ENCODE assay signal across 19 cellular contexts in genomic region chr9:91340395-91340794, GRCh38. TPM values are rescaled to one million over a fixed set of nuclear protein-coding genes. Genes with fewer than 3 reads are reported as not detected.
A peak's percentile ranks its signal among the peaks of the same experiment; 100 is the strongest.
DNase-seq lines count a peak whose midpoint lies in the region; ATAC-seq, FAIRE-seq and TF ChIP-seq lines count a peak whose summit lies in the region.
"Had no signal": no experiment of that assay in that cellular context is flagged by ENCODE, and none has a peak within 500 bp of the region (broad histone marks: within the 10 kb centered on the region; RNA-seq: fewer than 3 reads in every experiment).

No MANE protein-coding gene starts in this region.

- no peak for DNase-seq in natural killer cell treated with Interleukin-12 subunit alpha and Interleukin-12 subunit beta and Interleukin-15 and Interleukin-18, amount 100 ng/mL, for 72 hours (ENCODE audit: low spot score)
- DNase-seq in natural killer cell: no peak
- DNase-seq in activated T-helper 2 cell treated with anti-CD3 and anti-CD28 coated beads, Interferon-gamma antibody, Interleukin-2, Interleukin-4, amounts not matched to agents 10 μg/mL and 5 μg/mL and 100 μg/mL, durations not matched to agents 14 hours and 24 hours and 36 hours (ENCODE audit: low spot score): no peak
- DNase-seq in nephron progenitor cell: no peak
- no peak for DNase-seq in SKM-1 (lab: John Stamatoyannopoulos, UW; ENCODE audit: unreplicated experiment)
- no peak for DNase-seq in kidney
- no peak for DNase-seq in islet precursor cell
- DNase-seq: CD4-positive, CD25-positive, alpha-beta regulatory T cell; DMS79; KG1; NCI-H1105; NCI-H146; NCI-H2029; NCI-H226; NCI-H524; Peyer's patch had no signal

- peak overlapping the region; percentile 21 to 35 for H3K27ac Mint-ChIP-seq in natural killer cell treated with Interleukin-12 subunit alpha and Interleukin-12 subunit beta and Interleukin-15 and Interleukin-18, amount 100 ng/mL, for 72 hours
- H3K27ac Mint-ChIP-seq in natural killer cell (no peak overlapping the region), nephron progenitor cell (peak overlapping the region; percentile 46)
- H3K27ac Mint-ChIP-seq in activated T-helper 2 cell treated with anti-CD3 and anti-CD28 coated beads, Interferon-gamma antibody, Interleukin-2, Interleukin-4, amounts not matched to agents 10 μg/mL and 5 μg/mL and 100 μg/mL, durations not matched to agents 14 hours and 24 hours and 36 hours: peak overlapping the region; percentile 90

- no peaks in the 10 kb centered on the region for H3K4me1 ChIP-seq in kidney (ENCODE audit: control insufficient read depth in 1 of 2, insufficient read depth in 1 of 2, low read depth in 1 of 2, low read length in 2 of 2)
- H3K4me1 ChIP-seq: Peyer's patch had no signal

- H3K4me3 ChIP-seq in kidney (ENCODE audit: low read length in 2 of 2): no peak overlapping the region
- H3K4me3 ChIP-seq: Peyer's patch had no signal

- H3K9me3 ChIP-seq in kidney (ENCODE audit: control insufficient read depth in 1 of 2, low read length in 2 of 2): no peaks in the 10 kb centered on the region
- H3K9me3 ChIP-seq: Peyer's patch had no signal

- H3K36me3 ChIP-seq in kidney (ENCODE audit: control insufficient read depth in 1 of 2, insufficient read depth in 2 of 2, low read length in 2 of 2): peaks cover 11 to 13% of the 10 kb centered on the region in 2 donors

- ATAC-seq in natural killer cell treated with Interleukin-12 subunit alpha and Interleukin-12 subunit beta and Interleukin-15 and Interleukin-18, amount 100 ng/mL, for 72 hours: no peak
- ATAC-seq in natural killer cell: no peak

- H3K27me3 Mint-ChIP-seq in natural killer cell treated with Interleukin-12 subunit alpha and Interleukin-12 subunit beta and Interleukin-15 and Interleukin-18, amount 100 ng/mL, for 72 hours: no peaks in the 10 kb centered on the region
- H3K27me3 Mint-ChIP-seq in natural killer cell (ENCODE audit: low read depth in 2 of 2): no peaks in the 10 kb centered on the region
- no peaks in the 10 kb centered on the region for H3K27me3 Mint-ChIP-seq in activated T-helper 2 cell treated with anti-CD3 and anti-CD28 coated beads, Interferon-gamma antibody, Interleukin-2, Interleukin-4, amounts not matched to agents 10 μg/mL and 5 μg/mL and 100 μg/mL, durations not matched to agents 14 hours and 24 hours and 36 hours (ENCODE audit: low read depth)
- H3K27me3 Mint-ChIP-seq in nephron progenitor cell (ENCODE audit: low read depth, poor library complexity): peaks cover 3% of the 10 kb centered on the region
- H3K27me3 Mint-ChIP-seq: CD4-positive, CD25-positive, alpha-beta regulatory T cell had no signal

- H3K36me3 Mint-ChIP-seq in natural killer cell treated with Interleukin-12 subunit alpha and Interleukin-12 subunit beta and Interleukin-15 and Interleukin-18, amount 100 ng/mL, for 72 hours: peaks cover 12% of the 10 kb centered on the region
- H3K36me3 Mint-ChIP-seq in natural killer cell: peaks cover 7% of the 10 kb centered on the region
- H3K36me3 Mint-ChIP-seq in activated T-helper 2 cell treated with anti-CD3 and anti-CD28 coated beads, Interferon-gamma antibody, Interleukin-2, Interleukin-4, amounts not matched to agents 10 μg/mL and 5 μg/mL and 100 μg/mL, durations not matched to agents 14 hours and 24 hours and 36 hours (ENCODE audit: low read depth): peaks cover 83% of the 10 kb centered on the region
- H3K36me3 Mint-ChIP-seq in nephron progenitor cell (ENCODE audit: low read depth): peaks cover 83% of the 10 kb centered on the region

- no peak overlapping the region for H3K4me3 Mint-ChIP-seq in natural killer cell treated with Interleukin-12 subunit alpha and Interleukin-12 subunit beta and Interleukin-15 and Interleukin-18, amount 100 ng/mL, for 72 hours
- no peak overlapping the region for H3K4me3 Mint-ChIP-seq in natural killer cell
- peak overlapping the region; percentile 65 for H3K4me3 Mint-ChIP-seq in activated T-helper 2 cell treated with anti-CD3 and anti-CD28 coated beads, Interferon-gamma antibody, Interleukin-2, Interleukin-4, amounts not matched to agents 10 μg/mL and 5 μg/mL and 100 μg/mL, durations not matched to agents 14 hours and 24 hours and 36 hours (ENCODE audit: low read depth)
- no peak overlapping the region for H3K4me3 Mint-ChIP-seq in nephron progenitor cell
- H3K4me3 Mint-ChIP-seq: CD4-positive, CD25-positive, alpha-beta regulatory T cell had no signal

- H3K27ac ChIP-seq in kidney (ENCODE audit: low read depth in 2 of 2, low read length in 2 of 2): no peak overlapping the region
- H3K27ac ChIP-seq: Peyer's patch had no signal

- TF ChIP-seq CTCF in natural killer cell (IDR thresholded peaks at IDR 0.05) (no peak), nephron progenitor cell (IDR thresholded peaks at IDR 0.05) (no peak), kidney (IDR thresholded peaks at IDR 0.05; ENCODE audit: borderline replicate concordance, extremely low read depth, insufficient read depth) (no peak)

- intact Hi-C loops in natural killer cell (cut with micrococcal nuclease) (no loop called here), kidney (cut with DNase I) (no loop called here)
- intact Hi-C loops in activated T-helper 2 cell treated with anti-CD3 and anti-CD28 coated beads, Interferon-gamma antibody, Interleukin-2, Interleukin-4, amounts not matched to agents 10 μg/mL and 5 μg/mL and 100 μg/mL, durations not matched to agents 14 hours and 24 hours and 36 hours (cut with micrococcal nuclease): loop anchor here (2.0 to 10.0 kb wide), 4 partner anchors 18 to 426 kb away; no protein-coding TSS in a partner anchor

- FAIRE-seq in kidney (lab: Jason Lieb, UNC): no peak
- FAIRE-seq: GM19239, H1, HTR-8/SVneo had no signal

- H3K9me3 Mint-ChIP-seq in natural killer cell treated with Interleukin-12 subunit alpha and Interleukin-12 subunit beta and Interleukin-15 and Interleukin-18, amount 100 ng/mL, for 72 hours: peaks cover 3% of the 10 kb centered on the region
- no peaks in the 10 kb centered on the region for H3K9me3 Mint-ChIP-seq in natural killer cell
- H3K9me3 Mint-ChIP-seq in activated T-helper 2 cell treated with anti-CD3 and anti-CD28 coated beads, Interferon-gamma antibody, Interleukin-2, Interleukin-4, amounts not matched to agents 10 μg/mL and 5 μg/mL and 100 μg/mL, durations not matched to agents 14 hours and 24 hours and 36 hours: peaks cover 10% of the 10 kb centered on the region
- H3K9me3 Mint-ChIP-seq in nephron progenitor cell: peaks cover 19% of the 10 kb centered on the region

- peaks cover 53 to 61% of the 10 kb centered on the region in 2 donors for H3K4me1 Mint-ChIP-seq in natural killer cell treated with Interleukin-12 subunit alpha and Interleukin-12 subunit beta and Interleukin-15 and Interleukin-18, amount 100 ng/mL, for 72 hours (ENCODE audit: low read depth in 2 of 2)
- H3K4me1 Mint-ChIP-seq in natural killer cell (peaks cover 56 to 63% of the 10 kb centered on the region in 2 donors), nephron progenitor cell (no peaks in the 10 kb centered on the region)
- peaks cover 72% of the 10 kb centered on the region for H3K4me1 Mint-ChIP-seq in activated T-helper 2 cell treated with anti-CD3 and anti-CD28 coated beads, Interferon-gamma antibody, Interleukin-2, Interleukin-4, amounts not matched to agents 10 μg/mL and 5 μg/mL and 100 μg/mL, durations not matched to agents 14 hours and 24 hours and 36 hours (ENCODE audit: low read depth)

- H3K9ac ChIP-seq in kidney (ENCODE audit: low read length in 2 of 2): no peak overlapping the region

RNA-seq across cellular contexts. Expression of gene AUH, which starts 21.3 kb away (rescaled TPM):
- total RNA-seq in natural killer cell treated with Interleukin-12 subunit alpha and Interleukin-12 subunit beta and Interleukin-15 and Interleukin-18, amount 100 ng/mL, for 72 hours: 10 to 100 TPM; 19.4 to 25.2 TPM
- total RNA-seq in natural killer cell (10 to 100 TPM; 26.7 to 36.6 (median 34.9) TPM), kidney (31.6 TPM)
- total RNA-seq in activated T-helper 2 cell treated with anti-CD3 and anti-CD28 coated beads, Interferon-gamma antibody, Interleukin-2, Interleukin-4, amounts not matched to agents 10 μg/mL and 5 μg/mL and 100 μg/mL, durations not matched to agents 14 hours and 24 hours and 36 hours: 58.2 and 62.6 TPM in 2 replicates
- polyA plus RNA-seq in kidney (ENCODE audit: insufficient read depth, low read depth, low replicate concordance): 63.5 TPM

Comparison
In these comparisons a context has a peak if more than half of its experiments do, and no peak if none do; other contexts are left out.
1. H3K27ac Mint-ChIP-seq: peak in natural killer cell treated with Interleukin-12 subunit alpha and Interleukin-12 subunit beta and Interleukin-15 and Interleukin-18, amount 100 ng/mL, for 72 hours (2 of 2), activated T-helper 2 cell treated with anti-CD3 and anti-CD28 coated beads, Interferon-gamma antibody, Interleukin-2, Interleukin-4, amounts not matched to agents 10 μg/mL and 5 μg/mL and 100 μg/mL, durations not matched to agents 14 hours and 24 hours and 36 hours (single experiment) and nephron progenitor cell (single experiment); none in natural killer cell (0 of 2).